Comparison of ENCODE assay signal across 25 cellular contexts in genomic region chr16:2798723-2799204, GRCh38. TPM values are rescaled to one million over a fixed set of nuclear protein-coding genes. Genes with fewer than 3 reads are reported as not detected.
"Had no signal": no experiment of that assay in that cellular context is flagged by ENCODE, and none has a peak within 500 bp of the region (broad histone marks: within the 10 kb centered on the region; RNA-seq: fewer than 3 reads in every experiment).

No MANE protein-coding gene starts in this region.

- H3K27ac ChIP-seq: adrenal gland, esophagus muscularis mucosa, gastrocnemius medialis, right lobe of liver, skin epidermis, tibial nerve had no signal

- H3K27me3 ChIP-seq: right lobe of liver had no signal

- H3K27ac Mint-ChIP-seq: activated CD4-positive, alpha-beta memory T cell treated with anti-CD3 and anti-CD28 coated beads for 36 hours; activated naive CD4-positive, alpha-beta T cell treated with anti-CD3 and anti-CD28 coated beads, Interleukin-2, amount 50 U/mL, for 24 hours; T-helper 1 cell treated with Interleukin-12 subunit alpha and Interleukin-12 subunit beta and Interleukin-4 antibody, amounts not matched to agents 30 μg/mL and 1 μg/mL, for 36 hours had no signal

- DNase-seq: activated CD4-positive, alpha-beta memory T cell treated with anti-CD3 and anti-CD28 coated beads for 36 hours; activated CD4-positive, alpha-beta T cell treated with anti-CD3 and anti-CD28 coated beads for 4 hours; activated CD4-positive, CD25-positive, alpha-beta regulatory T cell; adrenal gland; effector memory CD4-positive, alpha-beta T cell; gastrocnemius medialis; left cardiac atrium; mesendoderm; naive B cell; occipital lobe; stimulated activated CD4-positive, alpha-beta T cell treated with anti-CD3 and anti-CD28 coated beads, Interleukin-2, amount 100 ng/mL, for 48 hours; stimulated activated CD8-positive, alpha-beta memory T cell treated with anti-CD3 and anti-CD28 coated beads, Interleukin-4, amount 100 ng/mL, for 48 hours; stimulated activated naive CD4-positive, alpha-beta T cell; T1000 had no signal

- H3K36me3 ChIP-seq: adrenal gland, esophagus muscularis mucosa, gastrocnemius medialis, right lobe of liver, tibial nerve had no signal

- H3K4me1 Mint-ChIP-seq: activated naive CD4-positive, alpha-beta T cell treated with anti-CD3 and anti-CD28 coated beads, Interleukin-2, amount 50 U/mL, for 24 hours; central memory CD8-positive, alpha-beta T cell; naive B cell had no signal

- H3K36me3 Mint-ChIP-seq: activated CD4-positive, alpha-beta memory T cell treated with anti-CD3 and anti-CD28 coated beads for 36 hours had no signal

- H3K9me3 ChIP-seq: adrenal gland, right lobe of liver had no signal

- H3K4me1 ChIP-seq: esophagus muscularis mucosa, gastrocnemius medialis, right lobe of liver, tibial nerve had no signal

- ATAC-seq: gastrocnemius medialis, left cardiac atrium had no signal

- H3K4me3 Mint-ChIP-seq: activated CD4-positive, alpha-beta memory T cell treated with anti-CD3 and anti-CD28 coated beads for 36 hours; activated naive CD4-positive, alpha-beta T cell treated with anti-CD3 and anti-CD28 coated beads, Interleukin-2, amount 50 U/mL, for 24 hours; central memory CD8-positive, alpha-beta T cell; naive B cell; T-helper 1 cell treated with Interleukin-12 subunit alpha and Interleukin-12 subunit beta and Interleukin-4 antibody, amounts not matched to agents 30 μg/mL and 1 μg/mL, for 36 hours had no signal

- H3K4me3 ChIP-seq: adrenal gland, esophagus muscularis mucosa, gastrocnemius medialis, right lobe of liver, skin epidermis, tibial nerve had no signal

RNA-seq across cellular contexts. Expression of gene PRSS41, which starts 0.5 kb away (rescaled TPM):
- total RNA-seq: activated CD4-positive, alpha-beta memory T cell treated with anti-CD3 and anti-CD28 coated beads for 36 hours; adrenal gland; astrocyte; dermis microvascular lymphatic vessel endothelial cell; esophagus muscularis mucosa; gastrocnemius medialis; left cardiac atrium; liver; occipital lobe; right lobe of liver; subcutaneous adipose tissue; tibial nerve had no signal

RNA-seq across cellular contexts. Expression of gene PRSS33, which starts 11.4 kb away (rescaled TPM):
- total RNA-seq: activated CD4-positive, alpha-beta memory T cell treated with anti-CD3 and anti-CD28 coated beads for 36 hours; adrenal gland; astrocyte; dermis microvascular lymphatic vessel endothelial cell; esophagus muscularis mucosa; gastrocnemius medialis; left cardiac atrium; liver; occipital lobe; right lobe of liver; subcutaneous adipose tissue; tibial nerve had no signal

RNA-seq across cellular contexts. Expression of gene PRSS21, which starts 18.3 kb away (rescaled TPM):
- total RNA-seq: astrocyte, esophagus muscularis mucosa, gastrocnemius medialis, left cardiac atrium, occipital lobe, right lobe of liver, tibial nerve had no signal

RNA-seq across cellular contexts. Expression of gene ZG16B, which starts 31.3 kb away (rescaled TPM):
- total RNA-seq: astrocyte, esophagus muscularis mucosa, gastrocnemius medialis, tibial nerve had no signal
